ENCODE assay signal across 1 cellular context in the genomic region with DNA sequence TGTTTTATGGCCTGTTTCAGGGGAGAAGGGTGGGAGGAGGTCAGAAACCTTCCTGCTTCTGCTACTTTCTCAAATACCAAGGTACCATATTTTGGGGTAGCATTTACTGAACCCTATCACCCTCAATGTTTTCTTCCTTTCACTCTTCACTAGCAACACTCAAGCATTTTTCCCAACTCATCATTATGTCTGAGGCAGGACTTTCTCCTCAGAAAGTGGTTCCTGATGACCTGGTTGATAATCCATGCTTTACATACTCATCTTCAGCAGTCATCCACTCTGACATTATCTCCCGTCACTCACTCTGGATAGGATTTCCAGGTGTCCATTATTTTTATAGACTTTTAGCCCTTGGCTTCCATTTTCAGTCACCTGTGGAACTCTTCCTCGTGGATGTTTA.
TF ChIP-seq lines count a peak whose summit lies in the region.

No MANE protein-coding gene starts in this region.

TF ChIP-seq in WTC11, 78 proteins besides CTCF, POLR2A, EP300 and RAD21 (continued from another document):
- TF ChIP-seq E2F5 (CRISPR knock-in tag; IDR thresholded peaks at IDR 0.05) (no peak), NR3C1 (CRISPR knock-in tag; conservative IDR thresholded peaks at IDR 0.05; ENCODE audit: low read depth) (no peak), KAT7 (CRISPR knock-in tag; IDR thresholded peaks at IDR 0.05; ENCODE audit: borderline replicate concordance) (no peak), EMX1 (CRISPR knock-in tag; IDR thresholded peaks at IDR 0.05) (no peak), RORB (CRISPR knock-in tag; IDR thresholded peaks at IDR 0.05) (no peak), NFATC4 (CRISPR knock-in tag; IDR thresholded peaks at IDR 0.05) (no peak), ZNF396 (CRISPR knock-in tag; IDR thresholded peaks at IDR 0.05; ENCODE audit: borderline replicate concordance) (no peak), ZNF671 (CRISPR knock-in tag; IDR thresholded peaks at IDR 0.05) (no peak), PRRX2 (CRISPR knock-in tag; IDR thresholded peaks at IDR 0.05) (no peak), GRHL2 (CRISPR knock-in tag; IDR thresholded peaks at IDR 0.05; ENCODE audit: insufficient replicate concordance, severe bottlenecking) (no peak), ZNF138 (CRISPR knock-in tag; conservative IDR thresholded peaks at IDR 0.05) (no peak), CBFB (CRISPR knock-in tag; IDR thresholded peaks at IDR 0.05; ENCODE audit: low read depth) (no peak)
- TF ChIP-seq, protein P1, sequence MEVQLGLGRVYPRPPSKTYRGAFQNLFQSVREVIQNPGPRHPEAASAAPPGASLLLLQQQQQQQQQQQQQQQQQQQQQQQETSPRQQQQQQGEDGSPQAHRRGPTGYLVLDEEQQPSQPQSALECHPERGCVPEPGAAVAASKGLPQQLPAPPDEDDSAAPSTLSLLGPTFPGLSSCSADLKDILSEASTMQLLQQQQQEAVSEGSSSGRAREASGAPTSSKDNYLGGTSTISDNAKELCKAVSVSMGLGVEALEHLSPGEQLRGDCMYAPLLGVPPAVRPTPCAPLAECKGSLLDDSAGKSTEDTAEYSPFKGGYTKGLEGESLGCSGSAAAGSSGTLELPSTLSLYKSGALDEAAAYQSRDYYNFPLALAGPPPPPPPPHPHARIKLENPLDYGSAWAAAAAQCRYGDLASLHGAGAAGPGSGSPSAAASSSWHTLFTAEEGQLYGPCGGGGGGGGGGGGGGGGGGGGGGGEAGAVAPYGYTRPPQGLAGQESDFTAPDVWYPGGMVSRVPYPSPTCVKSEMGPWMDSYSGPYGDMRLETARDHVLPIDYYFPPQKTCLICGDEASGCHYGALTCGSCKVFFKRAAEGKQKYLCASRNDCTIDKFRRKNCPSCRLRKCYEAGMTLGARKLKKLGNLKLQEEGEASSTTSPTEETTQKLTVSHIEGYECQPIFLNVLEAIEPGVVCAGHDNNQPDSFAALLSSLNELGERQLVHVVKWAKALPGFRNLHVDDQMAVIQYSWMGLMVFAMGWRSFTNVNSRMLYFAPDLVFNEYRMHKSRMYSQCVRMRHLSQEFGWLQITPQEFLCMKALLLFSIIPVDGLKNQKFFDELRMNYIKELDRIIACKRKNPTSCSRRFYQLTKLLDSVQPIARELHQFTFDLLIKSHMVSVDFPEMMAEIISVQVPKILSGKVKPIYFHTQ (CRISPR knock-in tag; IDR thresholded peaks at IDR 0.05): no peak
